13 cellular contexts compared by ENCODE assay signal in genomic region chr4:1234296-1234695, GRCh38. TPM values are rescaled to one million over a fixed set of nuclear protein-coding genes. Genes with fewer than 3 reads are reported as not detected.
DNase-seq lines count a peak whose midpoint lies in the region; ATAC-seq and TF ChIP-seq lines count a peak whose summit lies in the region.
"Had no signal": no experiment of that assay in that cellular context is flagged by ENCODE, and none has a peak within 500 bp of the region (broad histone marks: within the 10 kb centered on the region; RNA-seq: fewer than 3 reads in every experiment).

No MANE protein-coding gene starts in this region.

- H3K4me1 ChIP-seq in left ventricle myocardium inferior = peaks cover 40% of the 10 kb centered on the region
- H3K4me1 ChIP-seq: right lobe of liver had no signal

- H3K36me3 Mint-ChIP-seq in central memory CD8-positive, alpha-beta T cell (ENCODE audit: insufficient read depth) = peaks cover 51% of the 10 kb centered on the region
- H3K36me3 Mint-ChIP-seq in progenitor cell of endocrine pancreas (ENCODE audit: insufficient read depth) = peaks cover 10% of the 10 kb centered on the region

- H3K27me3 Mint-ChIP-seq in central memory CD8-positive, alpha-beta T cell = no peaks in the 10 kb centered on the region
- H3K27me3 Mint-ChIP-seq in progenitor cell of endocrine pancreas = no peaks in the 10 kb centered on the region

- peak overlapping the region; percentile 53 for H3K27ac Mint-ChIP-seq in central memory CD8-positive, alpha-beta T cell (ENCODE audit: low read depth)
- peak overlapping the region; percentile 78 for H3K27ac Mint-ChIP-seq in progenitor cell of endocrine pancreas

- H3K4me3 Mint-ChIP-seq in central memory CD8-positive, alpha-beta T cell = no peak overlapping the region
- no peak overlapping the region for H3K4me3 Mint-ChIP-seq in progenitor cell of endocrine pancreas (ENCODE audit: low read depth)

- H3K36me3 ChIP-seq in left ventricle myocardium inferior = peaks cover 79% of the 10 kb centered on the region

- H3K4me3 ChIP-seq in left ventricle myocardium inferior = peak overlapping the region; percentile 29
- H3K4me3 ChIP-seq: body of pancreas, right lobe of liver had no signal

- peak overlapping the region; percentile 83 for H3K27ac ChIP-seq in left ventricle myocardium inferior (replicated peaks)

- intact Hi-C loops in left ventricle myocardium inferior (cut with micrococcal nuclease) = no loop called here

- no peak for TF ChIP-seq CTCF in left ventricle myocardium inferior (IDR thresholded peaks at IDR 0.05; ENCODE audit: borderline replicate concordance)
- no peak for TF ChIP-seq CTCF in progenitor cell of endocrine pancreas (IDR thresholded peaks at IDR 0.05; ENCODE audit: unreplicated experiment)

- H3K9me3 ChIP-seq in left ventricle myocardium inferior (replicated peaks) = no peaks in the 10 kb centered on the region
- H3K9me3 ChIP-seq: body of pancreas, right lobe of liver had no signal

- no peaks in the 10 kb centered on the region for H3K9me3 Mint-ChIP-seq in central memory CD8-positive, alpha-beta T cell
- H3K9me3 Mint-ChIP-seq in progenitor cell of endocrine pancreas (ENCODE audit: low read depth) = no peaks in the 10 kb centered on the region

- no peak for ATAC-seq in central memory CD8-positive, alpha-beta T cell (replicated peaks; ENCODE audit: extremely low read depth, poor library complexity, severe bottlenecking)
- no peak for ATAC-seq in GM19455 (IDR thresholded peaks at IDR 0.05; ENCODE audit: unreplicated experiment)
- ATAC-seq: body of pancreas had no signal

- H3K4me1 Mint-ChIP-seq in central memory CD8-positive, alpha-beta T cell = peaks cover 24% of the 10 kb centered on the region
- H3K4me1 Mint-ChIP-seq in progenitor cell of endocrine pancreas (ENCODE audit: low read depth) = peaks cover 15% of the 10 kb centered on the region

- no peaks in the 10 kb centered on the region for H3K27me3 ChIP-seq in left ventricle myocardium inferior (ENCODE audit: low read depth)
- H3K27me3 ChIP-seq: body of pancreas, right lobe of liver had no signal

- DNase-seq in GM03348 (ENCODE audit: low spot score) = peak; percentile 66
- no peak for DNase-seq in central memory CD8-positive, alpha-beta T cell (ENCODE audit: low spot score in 2 of 2)
- DNase-seq in left ventricle myocardium inferior = peak; percentile 22
- DNase-seq in progenitor cell of endocrine pancreas (ENCODE audit: low spot score, unreplicated experiment) = no peak
- no peak for DNase-seq in DMS153 treated with DMSO at 0.1 percent for 48 hours (lab: John Stamatoyannopoulos, UW; ENCODE audit: unreplicated experiment)
- no peak for DNase-seq in NCI-H1694 (lab: John Stamatoyannopoulos, UW)
- DNase-seq in Kasumi-1 (lab: John Stamatoyannopoulos, UW) = no peak
- DNase-seq: Calu3; NCI-H1930; NK-92 treated with Interleukin-12 subunit alpha and Interleukin-12 subunit beta, amount 100 ng/mL, for 24 hours had no signal

RNA-seq across cellular contexts. Expression of gene CTBP1, which starts 14.6 kb away (rescaled TPM):
- 112 TPM for total RNA-seq in left ventricle myocardium inferior
- total RNA-seq in progenitor cell of endocrine pancreas = 199 and 204 TPM in 2 replicates

RNA-seq across cellular contexts. Expression of gene MAEA, which starts 55.4 kb away (rescaled TPM):
- total RNA-seq in left ventricle myocardium inferior = 49.5 TPM
- total RNA-seq in progenitor cell of endocrine pancreas = 77.8 and 81.3 TPM in 2 replicates

Comparison
In these comparisons a context has a peak if more than half of its experiments do, and no peak if none do; other contexts are left out.
1. DNase-seq: peak in GM03348 (single experiment) and left ventricle myocardium inferior (single experiment); none in central memory CD8-positive, alpha-beta T cell (0 of 2), progenitor cell of endocrine pancreas (single experiment), DMS153 treated with DMSO at 0.1 percent for 48 hours (single experiment), NCI-H1694 (single experiment) and Kasumi-1 (0 of 2).